Comparison of ENCODE assay signal across 8 cellular contexts in the genomic region with DNA sequence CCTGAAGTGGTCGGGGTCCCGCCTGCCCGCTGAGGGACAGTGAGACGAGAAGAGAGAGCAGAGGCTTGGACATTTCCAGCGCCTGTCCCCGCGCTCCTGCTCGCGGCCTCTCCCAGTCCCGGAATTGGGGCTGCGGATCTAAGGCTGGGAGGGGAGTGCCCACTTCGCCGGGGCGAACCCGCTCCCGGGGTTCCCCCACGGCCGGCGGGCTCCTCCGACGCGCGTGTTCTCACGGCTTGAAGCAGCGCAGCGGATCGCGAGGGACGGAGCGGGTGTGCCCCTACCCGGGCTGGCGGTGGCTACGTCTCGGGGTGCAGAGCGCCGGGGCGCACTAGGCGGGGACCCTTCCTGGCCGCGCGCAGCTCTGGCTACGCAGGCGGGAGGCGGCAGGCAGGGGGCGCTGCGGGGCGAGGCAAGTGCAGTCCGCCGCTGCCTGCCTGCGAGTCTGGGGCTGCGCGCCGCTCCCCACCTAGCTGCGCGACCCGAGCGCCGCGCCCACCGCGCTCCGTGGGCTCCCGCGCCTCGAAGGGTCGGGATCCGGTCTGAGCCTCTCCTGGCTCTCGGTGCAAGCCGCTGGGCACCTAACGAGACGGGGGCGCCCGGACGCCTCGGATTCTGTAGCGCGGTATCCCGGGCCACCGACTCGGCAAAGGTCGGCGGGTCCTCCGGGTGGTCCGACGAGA. TPM values are rescaled to one million over a fixed set of nuclear protein-coding genes. Genes with fewer than 3 reads are reported as not detected.
A peak's percentile ranks its signal among the peaks of the same experiment; 100 is the strongest.
DNase-seq lines count a peak whose midpoint lies in the region; ATAC-seq and TF ChIP-seq lines count a peak whose summit lies in the region.

No MANE protein-coding gene starts in this region.

- no peaks in the 10 kb centered on the region for H3K9me3 ChIP-seq in CD8-positive, alpha-beta T cell (ENCODE audit: low read length)
- H3K9me3 ChIP-seq in SK-N-MC (ENCODE audit: low read depth, low read length) (no peaks in the 10 kb centered on the region), cardiac muscle cell (ENCODE audit: low read depth) (no peaks in the 10 kb centered on the region), parathyroid adenoma (ENCODE audit: control insufficient read depth, low read length) (no peaks in the 10 kb centered on the region), thyroid gland (no peaks in the 10 kb centered on the region)

- intact Hi-C loops in CD8-positive, alpha-beta T cell (cut with DNase I, micrococcal nuclease): loop anchor here (1.0 to 10.0 kb wide), 4 partner anchors 60 to 208 kb away; a partner anchor contains a TSS
- intact Hi-C loops in thyroid gland (cut with DNase I): loop anchor here (2.0 kb wide), 1 partner anchor 60 kb away; no protein-coding TSS in a partner anchor

- TF ChIP-seq POLR2A in thyroid gland (IDR thresholded peaks at IDR 0.05): no peak

- no peak overlapping the region for H3K27ac ChIP-seq in CD8-positive, alpha-beta T cell (ENCODE audit: low read depth, low read length)
- H3K27ac ChIP-seq in SK-N-MC (no peak overlapping the region), cardiac muscle cell (no peak overlapping the region), parathyroid adenoma (no peak overlapping the region), thyroid gland (no peak overlapping the region)

- H3K79me2 ChIP-seq in parathyroid adenoma: no peaks in the 10 kb centered on the region

- H3K4me2 ChIP-seq in parathyroid adenoma (ENCODE audit: low read length): peak overlapping the region; percentile 71

- H3K27ac Mint-ChIP-seq in CD8-positive, alpha-beta T cell: no peak overlapping the region
- no peak overlapping the region for H3K27ac Mint-ChIP-seq in activated naive CD8-positive, alpha-beta T cell

- no peaks in the 10 kb centered on the region for H3K36me3 ChIP-seq in CD8-positive, alpha-beta T cell (ENCODE audit: insufficient read depth, low read length)
- H3K36me3 ChIP-seq in SK-N-MC (ENCODE audit: insufficient read depth, low read length): no peaks in the 10 kb centered on the region
- H3K36me3 ChIP-seq in cardiac muscle cell: no peaks in the 10 kb centered on the region
- H3K36me3 ChIP-seq in parathyroid adenoma (ENCODE audit: control insufficient read depth, insufficient read depth, low read length): no peaks in the 10 kb centered on the region
- H3K36me3 ChIP-seq in thyroid gland: no peaks in the 10 kb centered on the region

- H3K27me3 Mint-ChIP-seq in CD8-positive, alpha-beta T cell (ENCODE audit: low read depth): peaks cover 36% of the 10 kb centered on the region
- H3K27me3 Mint-ChIP-seq in activated naive CD8-positive, alpha-beta T cell: peaks cover 19% of the 10 kb centered on the region

- peaks cover 33% of the 10 kb centered on the region for H3K4me1 ChIP-seq in CD8-positive, alpha-beta T cell (ENCODE audit: insufficient read depth, low read length)
- H3K4me1 ChIP-seq in cardiac muscle cell (ENCODE audit: low read depth): peaks cover 11% of the 10 kb centered on the region
- peaks cover 18% of the 10 kb centered on the region for H3K4me1 ChIP-seq in parathyroid adenoma
- peaks cover 20 to 36% of the 10 kb centered on the region in 2 donors for H3K4me1 ChIP-seq in thyroid gland

- CTCF ChIA-PET in CD8-positive, alpha-beta T cell (lab: Charles Lee): interaction anchor here (0.8 to 6.0 kb wide), 12 partner anchors 8 to 168 kb away, joined by 3 to 51 read pairs (median 4); a partner anchor contains a TSS

- H3K4me3 ChIP-seq in CD8-positive, alpha-beta T cell (ENCODE audit: low read depth, low read length): peak overlapping the region; percentile 67
- H3K4me3 ChIP-seq in SK-N-MC: peak overlapping the region; percentile 94
- H3K4me3 ChIP-seq in cardiac muscle cell: peak overlapping the region; percentile 43
- peak overlapping the region; percentile 36 for H3K4me3 ChIP-seq in parathyroid adenoma (ENCODE audit: low read depth, low read length)
- peak overlapping the region in 1 of 3 donors; percentile 37 for H3K4me3 ChIP-seq in thyroid gland (replicated peaks in 1 of 3)

- H3K4me1 Mint-ChIP-seq in CD8-positive, alpha-beta T cell (ENCODE audit: low read depth): peaks cover 28% of the 10 kb centered on the region
- peaks cover 18% of the 10 kb centered on the region for H3K4me1 Mint-ChIP-seq in activated naive CD8-positive, alpha-beta T cell (ENCODE audit: low read depth)

- H3K4me3 Mint-ChIP-seq in CD8-positive, alpha-beta T cell: peak overlapping the region; percentile 79
- H3K4me3 Mint-ChIP-seq in activated naive CD8-positive, alpha-beta T cell: peak overlapping the region; percentile 73

- peak; percentile 83 for ATAC-seq in CD8-positive, alpha-beta T cell
- ATAC-seq in HG03432 (IDR thresholded peaks at IDR 0.05; ENCODE audit: unreplicated experiment) (peak; percentile 55), HG02763 (IDR thresholded peaks at IDR 0.05; ENCODE audit: unreplicated experiment) (no peak)

- peaks cover 28% of the 10 kb centered on the region for H3K27me3 ChIP-seq in CD8-positive, alpha-beta T cell (ENCODE audit: insufficient read depth, low read length)
- H3K27me3 ChIP-seq in cardiac muscle cell (peaks cover 51% of the 10 kb centered on the region), parathyroid adenoma (ENCODE audit: control insufficient read depth, insufficient read depth, low read length) (peaks cover 14% of the 10 kb centered on the region), thyroid gland (peaks cover 23% of the 10 kb centered on the region)

- H3K9ac ChIP-seq in SK-N-MC (ENCODE audit: insufficient read length) (peak overlapping the region; percentile 75), parathyroid adenoma (no peak overlapping the region)

- peak; percentile 89 for TF ChIP-seq CTCF in CD8-positive, alpha-beta T cell (IDR thresholded peaks at IDR 0.05)
- TF ChIP-seq CTCF in cardiac muscle cell (IDR thresholded peaks at IDR 0.05; ENCODE audit: low read depth, low read length): peak; percentile 67
- peak; percentile 75 for TF ChIP-seq CTCF in parathyroid adenoma (IDR thresholded peaks at IDR 0.05)
- peak; percentile 30 to 94 (median 78) for TF ChIP-seq CTCF in thyroid gland (IDR thresholded peaks at IDR 0.05)

- 0 to 1% methylated on average over 32 to 35 of the region's 85 CpGs for WGBS in thyroid gland, 2 donors

- H3K36me3 Mint-ChIP-seq in CD8-positive, alpha-beta T cell: no peaks in the 10 kb centered on the region
- no peaks in the 10 kb centered on the region for H3K36me3 Mint-ChIP-seq in activated naive CD8-positive, alpha-beta T cell

- peak overlapping the region; percentile 57 for H2AFZ ChIP-seq in parathyroid adenoma

- DNase-seq in CD8-positive, alpha-beta T cell: peak; percentile 74 to 91 (median 84)
- DNase-seq in SK-N-MC (ENCODE audit: low read depth, low spot score): no peak
- DNase-seq in cardiac muscle cell (ENCODE audit: low read depth in 1 of 2, low spot score in 1 of 2): peak; percentile 64 to 89
- DNase-seq in thyroid gland: peak; percentile 76 to 77

- POLR2A ChIA-PET in CD8-positive, alpha-beta T cell (lab: Charles Lee): interaction anchor here (1.2 kb wide), 1 partner anchor 59 kb away, joined by 4 read pairs; no protein-coding TSS in a partner anchor

- H3K9me3 Mint-ChIP-seq in CD8-positive, alpha-beta T cell: no peaks in the 10 kb centered on the region
- no peaks in the 10 kb centered on the region for H3K9me3 Mint-ChIP-seq in activated naive CD8-positive, alpha-beta T cell (ENCODE audit: low read depth)

RNA-seq across cellular contexts. Expression of a gene that starts 1.2 kb away (rescaled TPM):
- total RNA-seq in CD8-positive, alpha-beta T cell: under 1 TPM; 0.25 to 0.73 TPM
- total RNA-seq in cardiac muscle cell (16.5 and 31.3 TPM in 2 replicates), thyroid gland (10 to 100 TPM; 14.5 to 34.0 (median 21.1) TPM)
- polyA plus RNA-seq in cardiac muscle cell: 12.2 and 27.0 TPM in 2 replicates

Comparison
In these comparisons a context has a peak if more than half of its experiments do, and no peak if none do; other contexts are left out.
1. RNA of a gene that starts 1.2 kb away (total RNA-seq): 14.5 to 34.0 TPM in thyroid gland and 16.5 to 31.3 TPM in cardiac muscle cell; 0.25 to 0.73 TPM in CD8-positive, alpha-beta T cell; every median in the first group is over 4 times any median in the second.
2. Peak in every context shown above with its lines, with median percentiles within 50 percentile points of each other: CTCF ChIP-seq.